Comparison of ENCODE assay signal across 8 cellular contexts in genomic region chr2:28621172-28622100, GRCh38.
DNase-seq lines count a peak whose midpoint lies in the region; ATAC-seq and TF ChIP-seq lines count a peak whose summit lies in the region.

No MANE protein-coding gene starts in this region.

- ATAC-seq in left ventricle myocardium superior (peak; percentile 67), HG03097 (IDR thresholded peaks at IDR 0.05; ENCODE audit: low FRiP score, unreplicated experiment) (no peak), HG02938 (IDR thresholded peaks at IDR 0.05; ENCODE audit: unreplicated experiment) (no peak)

- H3K36me3 Mint-ChIP-seq in CD14-positive monocyte: peaks cover 35 to 70% of the 10 kb centered on the region in 2 donors

- H3K36me3 ChIP-seq in rectal smooth muscle tissue (ENCODE audit: control insufficient read depth, insufficient read depth, low read length): no peaks in the 10 kb centered on the region

- peak overlapping the region; percentile 96 to 99 (median 98) for H3K27ac Mint-ChIP-seq in CD14-positive monocyte

- DNase-seq in CD14-positive monocyte (ENCODE audit: low spot score) (peak; percentile 95), KG1 (lab: John Stamatoyannopoulos, UW) (peak; percentile 46), T follicular helper cell (ENCODE audit: low read depth) (peak; percentile 87), left ventricle myocardium superior (peak; percentile 58)

- peak overlapping the region; percentile 60 to 76 for H3K4me3 Mint-ChIP-seq in CD14-positive monocyte

- no peaks in the 10 kb centered on the region for H3K27me3 ChIP-seq in rectal smooth muscle tissue (ENCODE audit: control insufficient read depth, insufficient read depth, low read length)

- no peaks in the 10 kb centered on the region for H3K27me3 Mint-ChIP-seq in CD14-positive monocyte (ENCODE audit: low read depth in 3 of 3)

- peak overlapping the region; percentile 16 for H3K9ac ChIP-seq in rectal smooth muscle tissue (ENCODE audit: low read length)

- H3K4me3 ChIP-seq in rectal smooth muscle tissue (ENCODE audit: low read length): peak overlapping the region; percentile 31

- H3K27ac ChIP-seq in angular gyrus (ENCODE audit: low read depth, low read length) (peak overlapping the region; percentile 88), rectal smooth muscle tissue (ENCODE audit: low read depth, low read length) (peak overlapping the region; percentile 87)

- peaks cover 60% of the 10 kb centered on the region for H3K4me1 Mint-ChIP-seq in CD14-positive monocyte

- H3K4me1 ChIP-seq in rectal smooth muscle tissue (ENCODE audit: control insufficient read depth, insufficient read depth, low read length): peaks cover 34% of the 10 kb centered on the region

- intact Hi-C loops in CD14-positive monocyte (cut with micrococcal nuclease) (loop anchor here in 1 of 2 donors (2.0 to 5.0 kb wide), 3 partner anchors 21 to 131 kb away; partner anchors contain the start of gene PPP1CB), left ventricle myocardium superior (cut with micrococcal nuclease) (no loop called here)

- peaks cover 0 to 4% (median 0%) of the 10 kb centered on the region in 7 donors for H3K9me3 Mint-ChIP-seq in CD14-positive monocyte

- peak; percentile 52 for TF ChIP-seq CTCF in CD14-positive monocyte (IDR thresholded peaks at IDR 0.05)
